8 cellular contexts compared by ENCODE assay signal in the genomic region with DNA sequence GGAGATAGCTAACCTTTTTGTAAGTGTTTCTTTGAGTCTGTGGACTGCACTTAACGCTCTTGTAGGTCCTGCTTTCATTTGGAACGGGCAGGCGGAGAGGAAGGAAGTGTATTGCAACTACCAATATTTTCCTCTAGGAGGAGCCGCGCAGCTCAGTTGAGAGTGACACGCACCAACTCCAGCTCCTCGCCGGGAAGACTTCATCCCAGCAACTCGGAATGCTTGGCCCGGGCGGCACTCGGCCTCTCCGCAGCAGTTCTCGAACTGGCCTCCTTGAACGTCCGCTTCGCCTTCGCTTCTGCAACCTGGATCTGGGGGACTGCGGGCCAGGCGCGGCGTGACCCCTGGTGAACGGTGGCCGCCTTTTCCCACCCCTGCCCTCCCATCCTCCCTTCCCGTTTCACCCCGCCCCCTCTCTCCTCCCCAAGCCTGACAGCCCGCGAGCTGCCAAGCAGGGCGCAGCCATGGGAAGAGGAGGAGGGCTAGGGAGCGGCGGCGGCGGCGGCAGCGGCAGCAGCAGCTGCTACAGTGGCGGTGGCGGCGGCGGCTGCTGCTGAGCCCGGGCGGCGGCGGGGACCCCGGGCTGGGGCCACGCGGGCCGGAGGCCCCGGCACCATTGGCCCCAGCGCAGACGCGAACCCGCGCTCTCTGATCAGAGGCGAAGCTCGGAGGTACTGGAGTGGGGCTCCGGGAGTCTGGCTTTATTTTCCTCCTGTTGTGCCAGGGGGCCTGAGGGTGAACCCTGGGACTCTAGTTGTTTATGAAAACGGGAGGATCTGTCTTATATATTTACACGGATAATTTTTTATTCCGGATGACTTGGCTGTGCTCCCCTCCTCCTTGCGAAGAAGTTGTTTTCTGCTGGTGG. TPM values are rescaled to one million over a fixed set of nuclear protein-coding genes. Genes with fewer than 3 reads are reported as not detected.
DNase-seq lines count a peak whose midpoint lies in the region; ATAC-seq and TF ChIP-seq lines count a peak whose summit lies in the region.

TSS of gene GHR (plus strand) at position 155 of the 868 bp plus-strand sequence. CDS start 142,436 bp downstream, outside the sequence.

- CTCF ChIA-PET in activated naive CD4-positive, alpha-beta T cell treated with anti-CD3 and anti-CD28 coated beads for 36 hours (lab: Charles Lee): interaction anchor here (0.7 to 2.0 kb wide), 4 partner anchors 163 to 466 kb away, joined by 3 to 8 read pairs (median 5); no protein-coding TSS in a partner anchor

- H3K36me3 ChIP-seq in fibroblast of lung (ENCODE audit: control insufficient read depth, insufficient read depth, low read length) (no peaks in the 10 kb centered on the region), upper lobe of left lung (no peaks in the 10 kb centered on the region)

- ATAC-seq in HG02642 (IDR thresholded peaks at IDR 0.05; ENCODE audit: poor library complexity, unreplicated experiment): peak; percentile 87
- ATAC-seq in upper lobe of left lung (ENCODE audit: low FRiP score in 2 of 2): peak; percentile 93 to 95

- TF ChIP-seq POLR2A in upper lobe of left lung (IDR thresholded peaks at IDR 0.05): peak in 1 of 4 donors; percentile 17

- H3K9me3 ChIP-seq in fibroblast of lung (ENCODE audit: control insufficient read depth, insufficient read depth, low read depth, low read length) (no peaks in the 10 kb centered on the region), upper lobe of left lung (no peaks in the 10 kb centered on the region)

- H2AFZ ChIP-seq in fibroblast of lung (ENCODE audit: low read length): peak within 1 kb of the TSS; percentile 97

- peak within 1 kb of the TSS; percentile 30 for H3K9ac ChIP-seq in fibroblast of lung (ENCODE audit: insufficient read depth, low read length)

- peak; percentile 40 for DNase-seq in activated naive CD4-positive, alpha-beta T cell treated with anti-CD3 and anti-CD28 coated beads for 36 hours
- no peak for DNase-seq in activated naive CD4-positive, alpha-beta T cell treated with anti-CD3 and anti-CD28 coated beads, Interleukin-2, amount 50 U/mL, for 16 hours
- DNase-seq in NCI-H1694 treated with DMSO at 0.1 percent for 48 hours (lab: John Stamatoyannopoulos, UW): peak; percentile 87
- peak; percentile 5 for DNase-seq in activated CD4-positive, alpha-beta T cell treated with anti-CD3 and anti-CD28 coated beads, Interleukin-2, amount 50 U/mL, for 1 hour
- DNase-seq in fibroblast of lung (ENCODE audit: low read depth in 2 of 2): peak; percentile 88 to 94
- peak; percentile 81 for DNase-seq in mucosa of gallbladder (ENCODE audit: low spot score)
- DNase-seq in upper lobe of left lung: peak; percentile 78 to 90

- no peak within 1 kb of the TSS for H3K4me3 Mint-ChIP-seq in activated naive CD4-positive, alpha-beta T cell treated with anti-CD3 and anti-CD28 coated beads for 36 hours

- H3K27ac ChIP-seq in fibroblast of lung (ENCODE audit: insufficient read depth, low read length) (no peak within 1 kb of the TSS), upper lobe of left lung (peak within 1 kb of the TSS; percentile 66 to 89 (median 79))

- H3K79me2 ChIP-seq in fibroblast of lung (ENCODE audit: control insufficient read depth, insufficient read depth, low read length): no peaks in the 10 kb centered on the region

- no peak for TF ChIP-seq EP300 in upper lobe of left lung (IDR thresholded peaks at IDR 0.05)

- 1% methylated on average over 35 to 49 of the region's 60 CpGs for WGBS in upper lobe of left lung, 2 donors

- H3K4me1 ChIP-seq in fibroblast of lung (ENCODE audit: control insufficient read depth, extremely low read depth, insufficient read depth, low read length): no peaks in the 10 kb centered on the region
- peaks cover 6 to 21% (median 11%) of the 10 kb centered on the region in 4 donors for H3K4me1 ChIP-seq in upper lobe of left lung

- H3K9me3 Mint-ChIP-seq in activated naive CD4-positive, alpha-beta T cell treated with anti-CD3 and anti-CD28 coated beads for 36 hours: no peaks in the 10 kb centered on the region

- no peaks in the 10 kb centered on the region for H3K4me1 Mint-ChIP-seq in activated naive CD4-positive, alpha-beta T cell treated with anti-CD3 and anti-CD28 coated beads for 36 hours (ENCODE audit: low read depth)

- peak within 1 kb of the TSS; percentile 56 to 82 (median 64) for H3K4me3 ChIP-seq in fibroblast of lung (replicated peaks in 1 of 4; ENCODE audit: control extremely low read depth in 1 of 4, insufficient read depth in 1 of 4, low read depth in 3 of 4, low read length in 4 of 4)
- peak within 1 kb of the TSS; percentile 11 to 73 (median 69) for H3K4me3 ChIP-seq in upper lobe of left lung

- H4K20me1 ChIP-seq in fibroblast of lung (ENCODE audit: control insufficient read depth, extremely low read depth, insufficient read depth, low read length): no peaks in the 10 kb centered on the region

- H3K27me3 ChIP-seq in fibroblast of lung (ENCODE audit: control insufficient read depth, insufficient read depth, low read length): no peaks in the 10 kb centered on the region
- no peaks in the 10 kb centered on the region for H3K27me3 ChIP-seq in upper lobe of left lung

- peak within 1 kb of the TSS; percentile 98 for H3K4me2 ChIP-seq in fibroblast of lung (ENCODE audit: extremely low read depth, insufficient read depth, low read length)

- no peaks in the 10 kb centered on the region for H3K36me3 Mint-ChIP-seq in activated naive CD4-positive, alpha-beta T cell treated with anti-CD3 and anti-CD28 coated beads for 36 hours (ENCODE audit: low read depth)

- peaks cover 22% of the 10 kb centered on the region for H3K27me3 Mint-ChIP-seq in activated naive CD4-positive, alpha-beta T cell treated with anti-CD3 and anti-CD28 coated beads for 36 hours (ENCODE audit: low read depth)

- intact Hi-C loops in activated naive CD4-positive, alpha-beta T cell treated with anti-CD3 and anti-CD28 coated beads for 36 hours (cut with micrococcal nuclease): loop anchor here (1.0 to 2.0 kb wide), 3 partner anchors 159 to 466 kb away; no protein-coding TSS in a partner anchor

- peak; percentile 78 to 84 for TF ChIP-seq CTCF in fibroblast of lung (conservative IDR thresholded peaks at IDR 0.05 in 1 of 2, IDR thresholded peaks at IDR 0.05 in 1 of 2; ENCODE audit: low read depth in 1 of 2, low read length in 2 of 2)
- TF ChIP-seq CTCF in upper lobe of left lung (IDR thresholded peaks at IDR 0.05): peak; percentile 63 to 88 (median 74)

- H3K27ac Mint-ChIP-seq in activated naive CD4-positive, alpha-beta T cell treated with anti-CD3 and anti-CD28 coated beads for 36 hours: no peak within 1 kb of the TSS

RNA-seq across cellular contexts. Expression of gene GHR, which starts in this region (rescaled TPM):
- not detected for total RNA-seq in activated naive CD4-positive, alpha-beta T cell treated with anti-CD3 and anti-CD28 coated beads for 36 hours
- total RNA-seq in fibroblast of lung: 2.3 and 5.4 TPM in 2 replicates
- polyA plus RNA-seq in fibroblast of lung: 1.9 and 2.4 TPM in 2 replicates
- 1.0 and 1.1 TPM in 2 replicates for polyA plus RNA-seq in fibroblast of lung (2012)
- polyA minus RNA-seq in fibroblast of lung (ENCODE audit: low replicate concordance): 2.3 TPM in 1 of 2 replicates, not detected in the other
- 4.4 TPM for total RNA-seq in mucosa of gallbladder
- 1 to 10 TPM; 3.0 to 7.4 (median 4.2) TPM for total RNA-seq in upper lobe of left lung

Comparison
In these comparisons a context has a peak if more than half of its experiments do, and no peak if none do; other contexts are left out.
1. Peak in DNase-seq in activated naive CD4-positive, alpha-beta T cell treated with anti-CD3 and anti-CD28 coated beads for 36 hours; RNA of the gene not detected or under 1 TPM.